ENCODE assay signal across 18 cellular contexts in genomic region chr1:63547621-63548294, GRCh38. TPM values are rescaled to one million over a fixed set of nuclear protein-coding genes. Genes with fewer than 3 reads are reported as not detected.
DNase-seq lines count a peak whose midpoint lies in the region; ATAC-seq and TF ChIP-seq lines count a peak whose summit lies in the region.
"Had no signal": no experiment of that assay in that cellular context is flagged by ENCODE, and none has a peak within 500 bp of the region (broad histone marks: within the 10 kb centered on the region; RNA-seq: fewer than 3 reads in every experiment).

No MANE protein-coding gene starts in this region.

- H3K9me3 ChIP-seq in MG63: no peaks in the 10 kb centered on the region
- no peaks in the 10 kb centered on the region for H3K9me3 ChIP-seq in esophagus (ENCODE audit: control insufficient read depth in 2 of 2, insufficient read depth in 1 of 2, low read depth in 1 of 2, low read length in 1 of 2)
- H3K9me3 ChIP-seq in prostate gland: no peaks in the 10 kb centered on the region

- no peaks in the 10 kb centered on the region for H3K36me3 ChIP-seq in MG63
- H3K36me3 ChIP-seq in esophagus (ENCODE audit: control insufficient read depth in 2 of 2, insufficient read depth in 2 of 2, low read length in 1 of 2): no peaks in the 10 kb centered on the region
- no peaks in the 10 kb centered on the region for H3K36me3 ChIP-seq in prostate gland

- CTCF ChIA-PET in activated CD8-positive, alpha-beta T cell treated with anti-CD3 and anti-CD28 coated beads, Interleukin-2, amount 10 ng/mL, durations not matched to agents 7 days and 5 days (lab: Charles Lee): no interaction called here

- H3K4me3 Mint-ChIP-seq in activated naive CD8-positive, alpha-beta T cell treated with anti-CD3 and anti-CD28 coated beads for 36 hours: no peak overlapping the region
- no peak overlapping the region for H3K4me3 Mint-ChIP-seq in activated CD8-positive, alpha-beta T cell treated with anti-CD3 and anti-CD28 coated beads, Interleukin-2, amount 10 ng/mL, durations not matched to agents 7 days and 5 days
- H3K4me3 Mint-ChIP-seq: activated T-cell treated with anti-CD3 and anti-CD28 coated beads, Interleukin-2, amount 50 U/mL, for 72 hours; B cell; natural killer cell treated with Interleukin-12 subunit alpha and Interleukin-12 subunit beta and Interleukin-15 and Interleukin-18, amount 100 ng/mL, for 72 hours had no signal

- no peaks in the 10 kb centered on the region for H3K27me3 Mint-ChIP-seq in activated naive CD8-positive, alpha-beta T cell treated with anti-CD3 and anti-CD28 coated beads for 36 hours
- no peaks in the 10 kb centered on the region for H3K27me3 Mint-ChIP-seq in activated CD8-positive, alpha-beta T cell treated with anti-CD3 and anti-CD28 coated beads, Interleukin-2, amount 10 ng/mL, durations not matched to agents 7 days and 5 days (ENCODE audit: low read depth)
- H3K27me3 Mint-ChIP-seq: B cell; natural killer cell treated with Interleukin-12 subunit alpha and Interleukin-12 subunit beta and Interleukin-15 and Interleukin-18, amount 100 ng/mL, for 72 hours had no signal

- POLR2A ChIA-PET in activated CD8-positive, alpha-beta T cell treated with anti-CD3 and anti-CD28 coated beads, Interleukin-2, amount 10 ng/mL, durations not matched to agents 7 days and 5 days (lab: Charles Lee): no interaction called here

- no peaks in the 10 kb centered on the region for H3K9me3 Mint-ChIP-seq in activated naive CD8-positive, alpha-beta T cell treated with anti-CD3 and anti-CD28 coated beads for 36 hours
- H3K9me3 Mint-ChIP-seq in activated CD8-positive, alpha-beta T cell treated with anti-CD3 and anti-CD28 coated beads, Interleukin-2, amount 10 ng/mL, durations not matched to agents 7 days and 5 days (ENCODE audit: insufficient read depth): no peaks in the 10 kb centered on the region
- H3K9me3 Mint-ChIP-seq: activated T-cell treated with anti-CD3 and anti-CD28 coated beads, Interleukin-2, amount 50 U/mL, for 72 hours; natural killer cell treated with Interleukin-12 subunit alpha and Interleukin-12 subunit beta and Interleukin-15 and Interleukin-18, amount 100 ng/mL, for 72 hours had no signal

- intact Hi-C loops in prostate gland (cut with DNase I): no loop called here

- H3K27ac ChIP-seq in C4-2B (peak overlapping the region; percentile 60; the same call in 1 of the 2 replicates), esophagus (ENCODE audit: low read depth in 2 of 2, low read length in 1 of 2) (peak overlapping the region; percentile 68 to 72), prostate gland (peak overlapping the region; percentile 58 to 69)
- H3K27ac ChIP-seq: PC-9 had no signal

- peak; percentile 59 for DNase-seq in MG63
- DNase-seq in prostate gland (ENCODE audit: low spot score): peak; percentile 75
- no peak for DNase-seq in activated naive CD8-positive, alpha-beta T cell treated with anti-CD3 and anti-CD28 coated beads for 36 hours
- no peak for DNase-seq in CD1c-positive myeloid dendritic cell (ENCODE audit: extremely low spot score)
- DNase-seq in NCI-H1436 treated with DMSO at 0.1 percent for 48 hours (lab: John Stamatoyannopoulos, UW): no peak
- DNase-seq in activated CD8-positive, alpha-beta T cell treated with anti-CD3 and anti-CD28 coated beads, Interleukin-2, amount 10 ng/mL, durations not matched to agents 7 days and 5 days: no peak
- DNase-seq: activated CD4-positive, alpha-beta T cell treated with anti-CD3 and anti-CD28 coated beads, Interleukin-2, amount 50 U/mL, for 48 hours; activated T-cell treated with anti-CD3 and anti-CD28 coated beads, Interleukin-2, amount 50 U/mL, for 72 hours; amniotic stem cell; dermis blood vessel endothelial cell; NCI-H187; PC-9; stimulated activated CD4-positive, alpha-beta T cell treated with anti-CD3 and anti-CD28 coated beads, Interleukin-2, amount 100 ng/mL, for 24 hours had no signal

- H3K36me3 Mint-ChIP-seq in activated naive CD8-positive, alpha-beta T cell treated with anti-CD3 and anti-CD28 coated beads for 36 hours: peaks cover 6% of the 10 kb centered on the region
- H3K36me3 Mint-ChIP-seq in activated CD8-positive, alpha-beta T cell treated with anti-CD3 and anti-CD28 coated beads, Interleukin-2, amount 10 ng/mL, durations not matched to agents 7 days and 5 days (ENCODE audit: low read depth): no peaks in the 10 kb centered on the region
- H3K36me3 Mint-ChIP-seq: natural killer cell treated with Interleukin-12 subunit alpha and Interleukin-12 subunit beta and Interleukin-15 and Interleukin-18, amount 100 ng/mL, for 72 hours had no signal

- ATAC-seq in activated CD8-positive, alpha-beta T cell treated with anti-CD3 and anti-CD28 coated beads, Interleukin-2, amount 10 ng/mL, durations not matched to agents 7 days and 5 days: no peak
- ATAC-seq: activated T-cell treated with anti-CD3 and anti-CD28 coated beads, Interleukin-2, amount 50 U/mL, for 72 hours; natural killer cell treated with Interleukin-12 subunit alpha and Interleukin-12 subunit beta and Interleukin-15 and Interleukin-18, amount 100 ng/mL, for 72 hours had no signal

- H3K27me3 ChIP-seq in MG63 (no peaks in the 10 kb centered on the region), esophagus (ENCODE audit: control insufficient read depth in 1 of 2, insufficient read depth in 2 of 2, low read length in 2 of 2) (no peaks in the 10 kb centered on the region), prostate gland (replicated peaks; ENCODE audit: insufficient read depth) (no peaks in the 10 kb centered on the region)

- H3K4me1 ChIP-seq in esophagus (ENCODE audit: control insufficient read depth in 2 of 2, insufficient read depth in 2 of 2, low read length in 1 of 2) (no peaks in the 10 kb centered on the region), prostate gland (replicated peaks) (no peaks in the 10 kb centered on the region)

- 50 to 75% methylated on average over 2 of the region's 2 CpGs for WGBS in esophagus, 2 donors
- WGBS in prostate gland: 43% methylated on average over 2 of the region's 2 CpGs

- no peaks in the 10 kb centered on the region for H3K4me1 Mint-ChIP-seq in activated naive CD8-positive, alpha-beta T cell treated with anti-CD3 and anti-CD28 coated beads for 36 hours
- no peaks in the 10 kb centered on the region for H3K4me1 Mint-ChIP-seq in activated CD8-positive, alpha-beta T cell treated with anti-CD3 and anti-CD28 coated beads, Interleukin-2, amount 10 ng/mL, durations not matched to agents 7 days and 5 days (ENCODE audit: low read depth)
- H3K4me1 Mint-ChIP-seq: B cell had no signal

- H3K4me3 ChIP-seq in MG63 (no peak overlapping the region), esophagus (ENCODE audit: low read depth in 1 of 2, low read length in 2 of 2) (no peak overlapping the region), prostate gland (no peak overlapping the region)
- H3K4me3 ChIP-seq: lung, PC-9 had no signal

- TF ChIP-seq POLR2A in prostate gland (IDR thresholded peaks at IDR 0.05): no peak

- no peak for TF ChIP-seq CTCF in C4-2B (conservative IDR thresholded peaks at IDR 0.05)
- no peak for TF ChIP-seq CTCF in prostate gland (IDR thresholded peaks at IDR 0.05)

- no peak overlapping the region for H3K27ac Mint-ChIP-seq in activated naive CD8-positive, alpha-beta T cell treated with anti-CD3 and anti-CD28 coated beads for 36 hours
- no peak overlapping the region for H3K27ac Mint-ChIP-seq in activated CD8-positive, alpha-beta T cell treated with anti-CD3 and anti-CD28 coated beads, Interleukin-2, amount 10 ng/mL, durations not matched to agents 7 days and 5 days
- H3K27ac Mint-ChIP-seq: activated T-cell treated with anti-CD3 and anti-CD28 coated beads, Interleukin-2, amount 50 U/mL, for 72 hours; B cell had no signal

RNA-seq across cellular contexts. Expression of gene EFCAB7, which starts 24.4 kb away (rescaled TPM):
- 2.5 and 19.0 TPM in 2 replicates for total RNA-seq in MG63 (2014; rRNA removed; shearing (Covaris generic); ENCODE audit: low replicate concordance)
- polyA plus RNA-seq in esophagus: 1 to 10 TPM; 2.0 to 2.8 TPM
- total RNA-seq in prostate gland: 10 to 100 TPM in 1 of 2 donors, 1 to 10 TPM in 1; 9.8 to 11.6 TPM
- total RNA-seq in activated naive CD8-positive, alpha-beta T cell treated with anti-CD3 and anti-CD28 coated beads for 36 hours: 1 to 10 TPM; 5.9 to 6.9 TPM
- total RNA-seq in activated CD8-positive, alpha-beta T cell treated with anti-CD3 and anti-CD28 coated beads, Interleukin-2, amount 10 ng/mL, durations not matched to agents 7 days and 5 days: 1 to 10 TPM; 7.7 to 9.5 TPM

RNA-seq across cellular contexts. Expression of gene ITGB3BP, which starts 24.7 kb away (rescaled TPM):
- 36.7 and 45.7 TPM in 2 replicates for total RNA-seq in MG63 (2014; rRNA removed; shearing (Covaris generic); ENCODE audit: low replicate concordance)
- polyA plus RNA-seq in esophagus: 10 to 100 TPM; 17.1 to 26.7 TPM
- 10 to 100 TPM in 1 of 2 donors, 1 to 10 TPM in 1; 7.4 to 16.1 TPM for total RNA-seq in prostate gland
- 10 to 100 TPM; 60.2 to 60.8 TPM for total RNA-seq in activated naive CD8-positive, alpha-beta T cell treated with anti-CD3 and anti-CD28 coated beads for 36 hours
- 10 to 100 TPM; 69.5 to 74.4 TPM for total RNA-seq in activated CD8-positive, alpha-beta T cell treated with anti-CD3 and anti-CD28 coated beads, Interleukin-2, amount 10 ng/mL, durations not matched to agents 7 days and 5 days

RNA-seq across cellular contexts. Expression of gene PGM1, which starts 45.5 kb away (rescaled TPM):
- 15.9 and 19.8 TPM in 2 replicates for total RNA-seq in MG63 (2014; rRNA removed; shearing (Covaris generic); ENCODE audit: low replicate concordance)
- 10 to 100 TPM in 1 of 2 donors, 1 to 10 TPM in 1; 5.4 to 28.0 TPM for polyA plus RNA-seq in esophagus
- total RNA-seq in prostate gland: 10 to 100 TPM; 49.5 to 54.7 TPM
- 10 to 100 TPM; 45.3 to 46.1 TPM for total RNA-seq in activated naive CD8-positive, alpha-beta T cell treated with anti-CD3 and anti-CD28 coated beads for 36 hours
- total RNA-seq in activated CD8-positive, alpha-beta T cell treated with anti-CD3 and anti-CD28 coated beads, Interleukin-2, amount 10 ng/mL, durations not matched to agents 7 days and 5 days: 10 to 100 TPM; 60.1 to 65.9 TPM

Comparison
In these comparisons a context has a peak if more than half of its experiments do, and no peak if none do; other contexts are left out.
1. DNase-seq: peak in MG63 (single experiment) and prostate gland (single experiment); none in activated naive CD8-positive, alpha-beta T cell treated with anti-CD3 and anti-CD28 coated beads for 36 hours (single experiment), CD1c-positive myeloid dendritic cell (single experiment), NCI-H1436 treated with DMSO at 0.1 percent for 48 hours (single experiment) and activated CD8-positive, alpha-beta T cell treated with anti-CD3 and anti-CD28 coated beads, Interleukin-2, amount 10 ng/mL, durations not matched to agents 7 days and 5 days (single experiment).
2. Peak in every context shown above with its lines, with median percentiles within 50 percentile points of each other: H3K27ac ChIP-seq.